25 cellular contexts compared by ENCODE assay signal in genomic region chr6:6971369-6971768, GRCh38.
"Had no signal": no experiment of that assay in that cellular context is flagged by ENCODE, and none has a peak within 500 bp of the region (broad histone marks: within the 10 kb centered on the region; RNA-seq: fewer than 3 reads in every experiment).

No MANE protein-coding gene starts in this region.

- H3K9me3 ChIP-seq: adrenal gland, breast epithelium, SK-N-SH had no signal

- DNase-seq: activated CD4-positive, alpha-beta T cell treated with anti-CD3 and anti-CD28 coated beads for 36 hours; activated CD4-positive, CD25-positive, alpha-beta regulatory T cell; activated CD8-positive, alpha-beta memory T cell treated with anti-CD3 and anti-CD28 coated beads, Interleukin-2, amount 50 U/mL, for 4 hours; activated CD8-positive, alpha-beta T cell treated with anti-CD3 and anti-CD28 coated beads for 36 hours; activated naive CD4-positive, alpha-beta T cell treated with anti-CD3 and anti-CD28 coated beads, Interleukin-2, amount 50 U/mL, for 16 hours; activated naive CD8-positive, alpha-beta T cell treated with anti-CD3 and anti-CD28 coated beads, Interleukin-2, amount 10 ng/mL, durations not matched to agents 7 days and 5 days; activated T-cell treated with anti-CD3 and anti-CD28 coated beads, Interleukin-2, amount 50 U/mL, for 1 hour; adrenal gland; aorta; caudate nucleus; MV-4-11; NCI-H1105; NCI-H1436; NCI-H1694 treated with DMSO at 0.1 percent for 48 hours; NCI-H2029 treated with DMSO at 0.1 percent for 48 hours; NCI-H345; NCI-H510A; NCI-H526 treated with DMSO at 0.1 percent for 48 hours; NCI-H82; SK-N-SH; T-helper 1 cell had no signal

- H3K4me1 ChIP-seq: breast epithelium had no signal

- H3K36me3 ChIP-seq: adrenal gland, breast epithelium, MG63 had no signal

- H3K27me3 ChIP-seq: adrenal gland, breast epithelium, MG63 had no signal

- H3K4me3 ChIP-seq: adrenal gland, breast epithelium, MG63 had no signal

- H3K27ac ChIP-seq: breast epithelium, VCaP had no signal

- H3K4me2 ChIP-seq: SK-N-SH had no signal

- H3K9me2 ChIP-seq: SK-N-SH had no signal

- ATAC-seq: activated CD4-positive, alpha-beta T cell treated with anti-CD3 and anti-CD28 coated beads for 36 hours; activated CD8-positive, alpha-beta T cell treated with anti-CD3 and anti-CD28 coated beads for 36 hours; Right ventricle myocardium inferior had no signal
